Comparison of ENCODE assay signal across 25 cellular contexts in genomic region chr1:29593601-29594382, GRCh38.
A peak's percentile ranks its signal among the peaks of the same experiment; 100 is the strongest.
DNase-seq lines count a peak whose midpoint lies in the region; ATAC-seq, FAIRE-seq and TF ChIP-seq lines count a peak whose summit lies in the region.
"Had no signal": no experiment of that assay in that cellular context is flagged by ENCODE, and none has a peak within 500 bp of the region (broad histone marks: within the 10 kb centered on the region; RNA-seq: fewer than 3 reads in every experiment).

No MANE protein-coding gene starts in this region.

- dilution Hi-C loops in mammary epithelial cell (cut with HindIII; ENCODE audit: low sequenced_read_pairs): no loop called here

- H3K79me2 ChIP-seq in mammary epithelial cell (ENCODE audit: insufficient read depth, low read length) (no peaks in the 10 kb centered on the region), mesendoderm (ENCODE audit: control insufficient read depth, insufficient read depth, low read length) (no peaks in the 10 kb centered on the region)

- no peak for FAIRE-seq in bronchial epithelial cell (lab: Jason Lieb, UNC)
- FAIRE-seq: A204.1, GM18507, H54 had no signal

- no peak overlapping the region for H3K23ac ChIP-seq in mesendoderm (ENCODE audit: low read length)

- CTCF ChIA-PET in mammary epithelial cell (lab: Charles Lee; ENCODE audit: low non-redundant PET): no interaction called here
- CTCF ChIA-PET in MCF 10A (lab: Yijun Ruan, JAX): no interaction called here

- H2BK5ac ChIP-seq in mesendoderm (ENCODE audit: low read length): no peak overlapping the region

- no peaks in the 10 kb centered on the region for H3K27me3 ChIP-seq in mammary epithelial cell (ENCODE audit: insufficient read depth, low read length)
- H3K27me3 ChIP-seq in bronchial epithelial cell (ENCODE audit: control insufficient read depth, insufficient read depth, low read length): no peaks in the 10 kb centered on the region
- no peaks in the 10 kb centered on the region for H3K27me3 ChIP-seq in foreskin keratinocyte
- H3K27me3 ChIP-seq in uterus: no peaks in the 10 kb centered on the region
- H3K27me3 ChIP-seq in mesendoderm (ENCODE audit: insufficient read depth, low read length, poor library complexity): no peaks in the 10 kb centered on the region

- no peaks in the 10 kb centered on the region for H3K36me3 ChIP-seq in mammary epithelial cell (ENCODE audit: insufficient read depth, low read length)
- no peaks in the 10 kb centered on the region for H3K36me3 ChIP-seq in bronchial epithelial cell (ENCODE audit: control insufficient read depth, insufficient read depth, low read length)
- H3K36me3 ChIP-seq in uterus: no peaks in the 10 kb centered on the region
- H3K36me3 ChIP-seq in mesendoderm (ENCODE audit: control insufficient read depth, insufficient read depth, low read length): no peaks in the 10 kb centered on the region

- H3K9me3 ChIP-seq in mammary epithelial cell (replicated peaks; ENCODE audit: insufficient read depth, low read length) (no peaks in the 10 kb centered on the region), uterus (no peaks in the 10 kb centered on the region)

- no peak overlapping the region for H2AK5ac ChIP-seq in mesendoderm (ENCODE audit: low read length)

- peaks cover 6% of the 10 kb centered on the region for H3K4me1 Mint-ChIP-seq in MCF 10A (ENCODE audit: insufficient read depth, unreplicated experiment)
- H3K4me1 Mint-ChIP-seq in osteocyte (ENCODE audit: unreplicated experiment): no peaks in the 10 kb centered on the region
- H3K4me1 Mint-ChIP-seq: CD8-positive, alpha-beta memory T cell had no signal

- H3K56ac ChIP-seq in mesendoderm (ENCODE audit: low read length): no peak overlapping the region

- H2BK15ac ChIP-seq in mesendoderm (replicated peaks; ENCODE audit: low read depth): no peak overlapping the region

- H3K4ac ChIP-seq in mesendoderm (ENCODE audit: low read depth, low read length): no peak overlapping the region

- no peak overlapping the region for H3K18ac ChIP-seq in mesendoderm (ENCODE audit: low read length)

- POLR2A ChIA-PET in MCF 10A (lab: Yijun Ruan, JAX): interaction anchor here (0.6 kb wide), 1 partner anchor 20 kb away, joined by 3 read pairs; no protein-coding TSS in a partner anchor

- in situ Hi-C loops in mammary epithelial cell (cut with MboI; ENCODE audit: low sequenced_read_pairs in 2 of 2): no loop called here

- H3K4me2 ChIP-seq in mammary epithelial cell (ENCODE audit: insufficient read depth, low read depth, low read length): no peak overlapping the region
- H3K4me2 ChIP-seq in mesendoderm (ENCODE audit: low read length): no peak overlapping the region
- H3K4me2 ChIP-seq: PC-9 had no signal

- ATAC-seq in foreskin keratinocyte: peak; percentile 51

- 64% methylated on average over 4 of the region's 4 CpGs for WGBS in mammary epithelial cell (ENCODE audit: low coverage, missing lambda C conversion rate)
- WGBS in mesendoderm (ENCODE audit: extremely low coverage, insufficient coverage, low lambda C conversion rate): no CpG with 5 or more reads among the region's 4 CpGs

- H4K8ac ChIP-seq in mesendoderm (ENCODE audit: low read depth, low read length): no peak overlapping the region

- TF ChIP-seq CTCF in mammary epithelial cell (conservative IDR thresholded peaks at IDR 0.05 in 1 of 2, IDR thresholded peaks at IDR 0.05 in 1 of 2; ENCODE audit: extremely low read depth in 1 of 2, insufficient read depth in 1 of 2, low read depth in 1 of 2, low read length in 2 of 2) (no peak), MCF 10A (IDR thresholded peaks at IDR 0.05; ENCODE audit: unreplicated experiment) (no peak), bronchial epithelial cell (IDR thresholded peaks at IDR 0.05; ENCODE audit: insufficient read depth, low read length, severe bottlenecking) (no peak), foreskin keratinocyte (conservative IDR thresholded peaks at IDR 0.05) (no peak), osteocyte (IDR thresholded peaks at IDR 0.05) (no peak), uterus (IDR thresholded peaks at IDR 0.05) (no peak)

- BruUV-seq in mammary epithelial cell (replicated peaks; lab: Mats Ljungman, UMichigan) (no TSS peak), MCF 10A (replicated peaks; lab: Mats Ljungman, UMichigan) (no TSS peak)

- peak overlapping the region; percentile 4 for H2AFZ ChIP-seq in mammary epithelial cell (ENCODE audit: low read depth, low read length)
- H2AFZ ChIP-seq: PC-9 had no signal

- H3K4me3 ChIP-seq in mammary epithelial cell (replicated peaks in 1 of 3; ENCODE audit: insufficient read depth in 1 of 3, low read depth in 2 of 3, low read length in 3 of 3) (no peak overlapping the region), bronchial epithelial cell (ENCODE audit: low read depth, low read length) (no peak overlapping the region), uterus (no peak overlapping the region), mesendoderm (ENCODE audit: low read length) (no peak overlapping the region)
- H3K4me3 ChIP-seq: PC-9 had no signal

- H2BK120ac ChIP-seq in mesendoderm (ENCODE audit: low read depth, low read length): no peak overlapping the region

- H3K9ac ChIP-seq in mammary epithelial cell (ENCODE audit: insufficient read depth, low read length) (no peak overlapping the region), mesendoderm (ENCODE audit: low read length) (no peak overlapping the region)

- intact Hi-C loops in mammary epithelial cell (cut with micrococcal nuclease) (no loop called here), MCF 10A (cut with micrococcal nuclease) (no loop called here), uterus (cut with DNase I; ENCODE audit: low total_unique reads) (no loop called here)

- peak; percentile 33 for DNase-seq in mammary epithelial cell
- no peak for DNase-seq in MCF 10A (ENCODE audit: unreplicated experiment)
- peak; percentile 30 for DNase-seq in bronchial epithelial cell (ENCODE audit: low read depth)
- no peak for DNase-seq in foreskin keratinocyte
- DNase-seq in osteocyte (ENCODE audit: extremely low spot score, unreplicated experiment): peak; percentile 80
- DNase-seq in uterus: no peak
- DNase-seq in mesendoderm: no peak
- no peak for DNase-seq in NCI-H69 (lab: John Stamatoyannopoulos, UW)
- DNase-seq: Calu3; CD8-positive, alpha-beta memory T cell; GDM1; MM.1S; NCI-H1048; NCI-H1417 treated with DMSO at 0.1 percent for 48 hours; NCI-H187 treated with DMSO at 0.1 percent for 48 hours; NCI-H2107; NCI-H446 treated with DMSO at 0.1 percent for 48 hours; NCI-H526 treated with DMSO at 0.1 percent for 48 hours; PC-9; SHP77 treated with DMSO at 0.1 percent for 48 hours had no signal

- H3K27me3 Mint-ChIP-seq in MCF 10A (ENCODE audit: insufficient read depth, unreplicated experiment) (no peaks in the 10 kb centered on the region), osteocyte (ENCODE audit: unreplicated experiment) (no peaks in the 10 kb centered on the region)

- H3K9me3 Mint-ChIP-seq in MCF 10A (ENCODE audit: unreplicated experiment): no peaks in the 10 kb centered on the region
- H3K9me3 Mint-ChIP-seq in osteocyte (ENCODE audit: unreplicated experiment): no peaks in the 10 kb centered on the region
- H3K9me3 Mint-ChIP-seq: CD8-positive, alpha-beta memory T cell had no signal

- no peaks in the 10 kb centered on the region for H4K20me1 ChIP-seq in mammary epithelial cell (ENCODE audit: insufficient read depth, low read length)

- TF ChIP-seq POLR2A in uterus (IDR thresholded peaks at IDR 0.05): no peak

- no peak overlapping the region for H3K27ac Mint-ChIP-seq in MCF 10A (ENCODE audit: low read depth, unreplicated experiment)
- no peak overlapping the region for H3K27ac Mint-ChIP-seq in osteocyte (ENCODE audit: unreplicated experiment)

- H3K36me3 Mint-ChIP-seq in MCF 10A (ENCODE audit: insufficient read depth, unreplicated experiment) (no peaks in the 10 kb centered on the region), osteocyte (ENCODE audit: unreplicated experiment) (no peaks in the 10 kb centered on the region)
- H3K36me3 Mint-ChIP-seq: CD8-positive, alpha-beta memory T cell had no signal

- H3K4me3 Mint-ChIP-seq in MCF 10A (ENCODE audit: unreplicated experiment): no peak overlapping the region
- no peak overlapping the region for H3K4me3 Mint-ChIP-seq in osteocyte (ENCODE audit: unreplicated experiment)
- H3K4me3 Mint-ChIP-seq: CD8-positive, alpha-beta memory T cell had no signal

- H3K27ac ChIP-seq in mammary epithelial cell (ENCODE audit: insufficient read depth, low read depth, low read length) (no peak overlapping the region), foreskin keratinocyte (no peak overlapping the region), uterus (no peak overlapping the region), mesendoderm (ENCODE audit: low read depth, low read length) (no peak overlapping the region)
- H3K27ac ChIP-seq: C4-2B, PC-9, RWPE1 had no signal

- H3K79me1 ChIP-seq in mesendoderm (ENCODE audit: low read length): no peaks in the 10 kb centered on the region

- H3K4me1 ChIP-seq in mammary epithelial cell (ENCODE audit: insufficient read depth, low read length): peaks cover 24% of the 10 kb centered on the region
- no peaks in the 10 kb centered on the region for H3K4me1 ChIP-seq in foreskin keratinocyte
- no peaks in the 10 kb centered on the region for H3K4me1 ChIP-seq in uterus
- no peaks in the 10 kb centered on the region for H3K4me1 ChIP-seq in mesendoderm (ENCODE audit: control insufficient read depth, low read depth, low read length)

- no peak overlapping the region for H4K5ac ChIP-seq in mesendoderm (ENCODE audit: low read length)

Comparison
In these comparisons a context has a peak if more than half of its experiments do, and no peak if none do; other contexts are left out.
1. DNase-seq: peak in mammary epithelial cell (single experiment), bronchial epithelial cell (single experiment) and osteocyte (single experiment); none in MCF 10A (single experiment), foreskin keratinocyte (0 of 2), uterus (0 of 2), mesendoderm (single experiment) and NCI-H69 (single experiment).